ENCODE assay signal across 15 cellular contexts in the genomic region with DNA sequence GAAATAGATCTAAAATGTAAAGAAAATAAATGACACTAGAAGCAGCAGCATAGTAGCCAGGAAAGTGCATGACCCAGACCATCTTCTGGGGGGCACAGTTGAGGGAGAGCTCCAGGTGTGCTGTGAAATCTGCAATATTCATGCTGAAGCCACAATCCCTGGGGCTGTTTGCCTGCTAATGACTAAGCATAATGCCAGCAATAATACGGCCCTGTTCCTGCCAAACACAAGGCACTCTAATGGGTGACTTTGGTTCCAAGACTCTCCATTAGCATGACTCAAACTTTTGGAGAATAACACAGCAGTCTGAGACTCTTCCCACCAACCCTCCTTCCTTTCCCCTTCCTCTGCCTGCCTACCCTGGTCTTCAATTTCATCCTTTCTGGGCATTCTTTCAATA.
A peak's percentile ranks its signal among the peaks of the same experiment; 100 is the strongest.
DNase-seq lines count a peak whose midpoint lies in the region; TF ChIP-seq lines count a peak whose summit lies in the region.
"Had no signal": no experiment of that assay in that cellular context is flagged by ENCODE, and none has a peak within 500 bp of the region (broad histone marks: within the 10 kb centered on the region; RNA-seq: fewer than 3 reads in every experiment).

No MANE protein-coding gene starts in this region.

- no peaks in the 10 kb centered on the region for H3K27me3 ChIP-seq in SJCRH30
- H3K27me3 ChIP-seq in spleen (replicated peaks in 1 of 7): no peaks in the 10 kb centered on the region
- H3K27me3 ChIP-seq: stomach had no signal

- DNase-seq in AG10803 (ENCODE audit: low read depth) (peak; percentile 67), HFFc6 (peak; percentile 78), SJCRH30 (peak; percentile 85 to 94), glomerular visceral epithelial cell (ENCODE audit: extremely low spot score) (peak; percentile 28), SIG-M5 (lab: John Stamatoyannopoulos, UW) (no peak), GM19238 (ENCODE audit: insufficient read length, low spot score) (no peak), spleen (no peak)
- no peak for DNase-seq in stimulated activated CD4-positive, alpha-beta T cell treated with anti-CD3 and anti-CD28 coated beads, Interleukin-2, amount 100 ng/mL, for 48 hours
- DNase-seq: CD4-positive, CD25-positive, alpha-beta regulatory T cell; immature natural killer cell; naive B cell; NCI-H2107; stomach; WERI-Rb-1 had no signal

- H3K36me3 Mint-ChIP-seq in HFFc6 (ENCODE audit: low read depth): peaks cover 8% of the 10 kb centered on the region; the same call in 1 of the 2 replicates
- H3K36me3 Mint-ChIP-seq: CD4-positive, CD25-positive, alpha-beta regulatory T cell; IgD-negative memory B cell; immature natural killer cell; naive B cell had no signal

- H3K36me3 ChIP-seq in SJCRH30 (no peaks in the 10 kb centered on the region), spleen (no peaks in the 10 kb centered on the region)
- H3K36me3 ChIP-seq: stomach, WERI-Rb-1 had no signal

- no peaks in the 10 kb centered on the region for H3K9me3 ChIP-seq in SJCRH30 (replicated peaks)
- no peaks in the 10 kb centered on the region for H3K9me3 ChIP-seq in spleen
- H3K9me3 ChIP-seq: stomach had no signal

- peaks cover 2% of the 10 kb centered on the region; the same call in 1 of the 2 replicates for H3K27me3 Mint-ChIP-seq in HFFc6 (ENCODE audit: insufficient read depth)
- H3K27me3 Mint-ChIP-seq: IgD-negative memory B cell had no signal

- H3K4me3 Mint-ChIP-seq in HFFc6: no peak overlapping the region
- H3K4me3 Mint-ChIP-seq: CD4-positive, CD25-positive, alpha-beta regulatory T cell; IgD-negative memory B cell; immature natural killer cell; naive B cell had no signal

- H3K27ac ChIP-seq in SJCRH30: peak overlapping the region; percentile 46
- H3K27ac ChIP-seq in spleen: no peak overlapping the region
- H3K27ac ChIP-seq: stomach, WERI-Rb-1 had no signal

- no peaks in the 10 kb centered on the region for H3K9me3 Mint-ChIP-seq in HFFc6
- H3K9me3 Mint-ChIP-seq: IgD-negative memory B cell, immature natural killer cell had no signal

- H3K4me3 ChIP-seq in AG10803 (ENCODE audit: low read length) (no peak overlapping the region), SJCRH30 (no peak overlapping the region), spleen (no peak overlapping the region)
- H3K4me3 ChIP-seq: stomach had no signal

- no peak for TF ChIP-seq POLR2A in spleen (IDR thresholded peaks at IDR 0.05)

- 41 to 67% (median 50%) methylated on average over 1 of the region's 1 CpG for WGBS in spleen, 5 donors

- peaks cover 61% of the 10 kb centered on the region for H3K4me1 Mint-ChIP-seq in HFFc6 (ENCODE audit: low read depth)
- H3K4me1 Mint-ChIP-seq: immature natural killer cell had no signal

- intact Hi-C loops in spleen (cut with DNase I; ENCODE audit: low total_unique reads): loop anchor here (5.0 kb wide), 1 partner anchor 542 kb away; no protein-coding TSS in a partner anchor

- TF ChIP-seq CTCF in AG10803 (conservative IDR thresholded peaks at IDR 0.05; ENCODE audit: low read length) (no peak), HFFc6 (IDR thresholded peaks at IDR 0.05) (no peak), spleen (IDR thresholded peaks at IDR 0.05 in 8 of 11, conservative IDR thresholded peaks at IDR 0.05 in 3 of 11) (no peak)

- H3K4me1 ChIP-seq in SJCRH30 (peaks cover 28% of the 10 kb centered on the region), spleen (peaks cover 0 to 8% (median 0%) of the 10 kb centered on the region in 6 donors)
- H3K4me1 ChIP-seq: stomach had no signal

- H3K27ac Mint-ChIP-seq in HFFc6: peak overlapping the region; percentile 64
- H3K27ac Mint-ChIP-seq: CD4-positive, CD25-positive, alpha-beta regulatory T cell; immature natural killer cell had no signal

Comparison
In these comparisons a context has a peak if more than half of its experiments do, and no peak if none do; other contexts are left out.
1. DNase-seq: peak in AG10803 (single experiment), HFFc6 (single experiment), SJCRH30 (2 of 2) and glomerular visceral epithelial cell (single experiment); none in SIG-M5 (single experiment), GM19238 (single experiment), spleen (single experiment) and stimulated activated CD4-positive, alpha-beta T cell treated with anti-CD3 and anti-CD28 coated beads, Interleukin-2, amount 100 ng/mL, for 48 hours (0 of 2).